8 cellular contexts compared by ENCODE assay signal in the genomic region with DNA sequence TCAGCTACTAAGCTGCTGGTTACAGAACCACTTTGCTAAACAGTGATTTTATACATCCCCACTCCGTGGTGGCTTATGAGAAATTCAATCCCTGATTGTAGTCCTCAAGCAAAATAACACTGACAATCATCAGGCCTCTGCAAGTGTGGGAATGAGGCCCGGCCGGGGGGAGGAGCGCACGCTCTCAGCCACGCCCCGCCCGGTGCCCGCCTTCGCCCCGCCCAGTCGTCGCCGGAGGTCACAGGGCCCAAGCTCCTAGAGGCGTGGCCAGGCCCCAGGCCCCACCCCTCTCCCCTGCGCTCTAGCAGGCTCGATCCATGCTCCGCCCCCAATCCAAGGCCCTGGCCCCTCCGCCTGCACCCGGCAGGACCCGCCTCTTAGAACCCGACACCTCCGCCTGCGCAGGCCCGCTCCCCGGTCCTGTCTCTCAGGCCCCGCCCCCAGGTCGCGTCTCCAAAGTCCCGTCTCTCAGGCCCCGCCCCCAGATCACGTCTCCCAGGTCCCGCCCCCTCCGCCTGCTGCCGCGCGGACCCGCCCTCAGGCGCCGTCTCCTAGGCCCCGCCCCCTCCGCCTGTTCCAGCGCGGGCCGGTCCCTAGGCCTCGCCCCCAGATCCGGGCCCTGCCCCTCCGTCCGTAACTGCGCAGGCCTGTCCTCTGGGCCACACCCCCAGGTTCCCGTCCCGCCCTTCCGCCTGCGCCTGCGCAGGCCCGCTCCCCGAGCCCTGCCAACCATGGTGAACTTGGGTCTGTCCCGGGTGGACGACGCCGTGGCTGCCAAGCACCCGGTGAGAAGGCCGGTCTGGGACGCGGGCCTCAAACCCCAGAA. TPM values are rescaled to one million over a fixed set of nuclear protein-coding genes. Genes with fewer than 3 reads are reported as not detected.
A peak's percentile ranks its signal among the peaks of the same experiment; 100 is the strongest.
DNase-seq lines count a peak whose midpoint lies in the region; TF ChIP-seq lines count a peak whose summit lies in the region.

A gene (plus strand): TSS at position 705 of the 826 bp plus-strand sequence. CDS start 27 bp downstream, at position 732.

- peaks cover 40% of the 10 kb centered on the region for H3K4me1 Mint-ChIP-seq in nephron
- peaks cover 28% of the 10 kb centered on the region for H3K4me1 Mint-ChIP-seq in stimulated activated naive CD8-positive, alpha-beta T cell treated with anti-CD3 and anti-CD28 coated beads, Interleukin-15, Interleukin-2, amounts not matched to agents 100 ng/mL and 50 ng/mL, for 24 hours (ENCODE audit: low read depth)

- H3K27ac Mint-ChIP-seq in nephron = peak within 1 kb of the TSS; percentile 66 to 99 (median 90)
- peak within 1 kb of the TSS; percentile 72 for H3K27ac Mint-ChIP-seq in stimulated activated naive CD8-positive, alpha-beta T cell treated with anti-CD3 and anti-CD28 coated beads, Interleukin-15, Interleukin-2, amounts not matched to agents 100 ng/mL and 50 ng/mL, for 24 hours

- H3K4me3 ChIP-seq in H7 (ENCODE audit: insufficient read depth, low read depth, low read length) (peak within 1 kb of the TSS; percentile 76), fibroblast of pulmonary artery (replicated peaks; ENCODE audit: low read depth, low read length) (peak within 1 kb of the TSS; percentile 88)

- H3K27me3 ChIP-seq in H7 (ENCODE audit: control insufficient read depth, insufficient read depth, low read length) = no peaks in the 10 kb centered on the region; the same call in 1 of the 2 replicates

- DNase-seq in EL (peak; percentile 99), H7 (peak; percentile 100), M059J (ENCODE audit: low read depth) (peak; percentile 98), SHP77 (lab: John Stamatoyannopoulos, UW) (peak; percentile 98 to 99), fibroblast of pulmonary artery (ENCODE audit: low read depth) (peak; percentile 99)
- DNase-seq in activated effector memory CD4-positive, alpha-beta T cell treated with Interleukin-2 at 50 U/mL for 16 hours = peak; percentile 100

- H3K27me3 Mint-ChIP-seq in nephron (ENCODE audit: low read depth) = peaks cover 12% of the 10 kb centered on the region
- no peaks in the 10 kb centered on the region for H3K27me3 Mint-ChIP-seq in stimulated activated naive CD8-positive, alpha-beta T cell treated with anti-CD3 and anti-CD28 coated beads, Interleukin-15, Interleukin-2, amounts not matched to agents 100 ng/mL and 50 ng/mL, for 24 hours

- peaks cover 5% of the 10 kb centered on the region for H3K36me3 Mint-ChIP-seq in nephron (ENCODE audit: low read depth)
- no peaks in the 10 kb centered on the region for H3K36me3 Mint-ChIP-seq in stimulated activated naive CD8-positive, alpha-beta T cell treated with anti-CD3 and anti-CD28 coated beads, Interleukin-15, Interleukin-2, amounts not matched to agents 100 ng/mL and 50 ng/mL, for 24 hours (ENCODE audit: low read depth)

- H3K36me3 ChIP-seq in H7 (replicated peaks; ENCODE audit: control insufficient read depth, insufficient read depth, low read length) = no peaks in the 10 kb centered on the region; the same call in 1 of the 2 replicates

- TF ChIP-seq CTCF in fibroblast of pulmonary artery (IDR thresholded peaks at IDR 0.05; ENCODE audit: low read length, missing control alignments) = no peak
- TF ChIP-seq CTCF in nephron (IDR thresholded peaks at IDR 0.05; ENCODE audit: unreplicated experiment in 3 of 3) = no peak

- H3K4me3 Mint-ChIP-seq in nephron = peak within 1 kb of the TSS; percentile 80 to 86 (median 81)
- peak within 1 kb of the TSS; percentile 84 for H3K4me3 Mint-ChIP-seq in stimulated activated naive CD8-positive, alpha-beta T cell treated with anti-CD3 and anti-CD28 coated beads, Interleukin-15, Interleukin-2, amounts not matched to agents 100 ng/mL and 50 ng/mL, for 24 hours

- no peaks in the 10 kb centered on the region for H3K9me3 Mint-ChIP-seq in nephron
- no peaks in the 10 kb centered on the region for H3K9me3 Mint-ChIP-seq in stimulated activated naive CD8-positive, alpha-beta T cell treated with anti-CD3 and anti-CD28 coated beads, Interleukin-15, Interleukin-2, amounts not matched to agents 100 ng/mL and 50 ng/mL, for 24 hours

RNA-seq across cellular contexts. Expression of the gene that starts here (rescaled TPM):
- total RNA-seq in H7 (2014; rRNA removed; shearing (Covaris generic)) = 73.9 and 80.6 TPM in 2 replicates
- total RNA-seq in M059J (2014; rRNA removed; shearing (Covaris generic)) = 63.0 and 84.8 TPM in 2 replicates

Comparison
In these comparisons a context has a peak if more than half of its experiments do, and no peak if none do; other contexts are left out.
1. Peak in every context shown above with its lines: DNase-seq and H3K4me3 ChIP-seq.